Comparison of ENCODE assay signal across 9 cellular contexts in the genomic region with DNA sequence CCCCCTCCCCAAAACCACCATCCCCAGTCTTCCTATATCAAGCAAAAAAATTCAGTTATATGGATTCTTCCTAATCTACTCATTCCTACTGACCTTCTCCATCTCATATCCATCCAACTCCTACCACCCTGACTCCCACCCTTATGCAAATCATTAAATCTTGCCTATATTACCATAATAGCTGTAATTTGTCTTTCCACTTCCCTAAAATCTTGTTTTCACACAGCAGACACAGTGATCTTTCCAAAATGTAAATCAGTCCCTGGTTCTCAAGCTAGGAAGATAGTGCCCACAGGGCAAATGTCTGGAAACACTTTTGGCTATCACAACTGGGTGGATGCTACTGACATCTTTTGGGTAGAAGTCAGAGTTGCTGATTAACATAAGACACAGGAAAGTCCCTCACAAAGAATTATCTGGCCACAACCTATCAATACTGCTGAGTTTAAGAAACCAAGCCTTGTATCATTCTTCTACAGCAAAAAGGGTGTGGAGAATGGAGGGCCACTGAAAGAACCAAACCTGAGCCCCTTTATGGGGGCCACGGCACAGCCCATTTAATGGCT. TPM values are rescaled to one million over a fixed set of nuclear protein-coding genes. Genes with fewer than 3 reads are reported as not detected.
DNase-seq lines count a peak whose midpoint lies in the region; ATAC-seq and TF ChIP-seq lines count a peak whose summit lies in the region.
"Had no signal": no experiment of that assay in that cellular context is flagged by ENCODE, and none has a peak within 500 bp of the region (broad histone marks: within the 10 kb centered on the region; RNA-seq: fewer than 3 reads in every experiment).

No MANE protein-coding gene starts in this region.

- ATAC-seq in left cardiac atrium = no peak
- ATAC-seq in activated CD8-positive, alpha-beta T cell treated with anti-CD3 and anti-CD28 coated beads for 36 hours = peak; percentile 11
- no peak for ATAC-seq in upper lobe of left lung (ENCODE audit: low FRiP score in 2 of 2)

- H3K4me3 Mint-ChIP-seq in activated CD8-positive, alpha-beta T cell treated with anti-CD3 and anti-CD28 coated beads for 36 hours = peak overlapping the region; percentile 81

- H3K9me3 Mint-ChIP-seq in activated CD8-positive, alpha-beta T cell treated with anti-CD3 and anti-CD28 coated beads for 36 hours = no peaks in the 10 kb centered on the region

- H3K4me3 ChIP-seq in left ventricle myocardium inferior (peak overlapping the region; percentile 80), iPS-20b (ENCODE audit: low read length) (peak overlapping the region; percentile 76), upper lobe of left lung (peak overlapping the region in 3 of 4 donors; percentile 64 to 76 (median 66))

- CTCF ChIA-PET in activated CD8-positive, alpha-beta T cell treated with anti-CD3 and anti-CD28 coated beads for 36 hours (lab: Charles Lee) = interaction anchor here (1.6 kb wide), 1 partner anchor 79 kb away, joined by 4 read pairs; no protein-coding TSS in a partner anchor

- POLR2A ChIA-PET in activated CD8-positive, alpha-beta T cell treated with anti-CD3 and anti-CD28 coated beads for 36 hours (lab: Charles Lee) = interaction anchor here (0.6 to 0.7 kb wide), 2 partner anchors 8 to 153 kb away, joined by 3 read pairs; a partner anchor contains a TSS

- intact Hi-C loops in left ventricle myocardium inferior (cut with micrococcal nuclease) = no loop called here
- intact Hi-C loops in left cardiac atrium (cut with DNase I) = no loop called here
- intact Hi-C loops in activated CD8-positive, alpha-beta T cell treated with anti-CD3 and anti-CD28 coated beads for 36 hours (cut with micrococcal nuclease) = loop anchor here (5.0 kb wide), 1 partner anchor 76 kb away; a partner anchor contains a TSS

- peaks cover 54% of the 10 kb centered on the region for H3K4me1 ChIP-seq in left ventricle myocardium inferior
- peaks cover 11% of the 10 kb centered on the region for H3K4me1 ChIP-seq in iPS-20b (ENCODE audit: insufficient read depth, low read length)
- H3K4me1 ChIP-seq in upper lobe of left lung = peaks cover 17 to 39% (median 30%) of the 10 kb centered on the region in 4 donors

- no peaks in the 10 kb centered on the region for H3K27me3 ChIP-seq in left ventricle myocardium inferior (ENCODE audit: low read depth)
- no peaks in the 10 kb centered on the region for H3K27me3 ChIP-seq in iPS-20b (ENCODE audit: insufficient read depth, low read length)
- H3K27me3 ChIP-seq in upper lobe of left lung = no peaks in the 10 kb centered on the region

- H3K36me3 ChIP-seq in left ventricle myocardium inferior (peaks cover 35% of the 10 kb centered on the region), iPS-20b (ENCODE audit: insufficient read depth, low read depth, low read length) (peaks cover 37% of the 10 kb centered on the region), upper lobe of left lung (peaks cover 7 to 24% (median 15%) of the 10 kb centered on the region in 4 donors)

- TF ChIP-seq POLR2A in upper lobe of left lung (IDR thresholded peaks at IDR 0.05) = no peak

- H3K9me3 ChIP-seq in left ventricle myocardium inferior (replicated peaks) = no peaks in the 10 kb centered on the region
- no peaks in the 10 kb centered on the region for H3K9me3 ChIP-seq in iPS-20b (ENCODE audit: insufficient read depth, low read depth, low read length)
- H3K9me3 ChIP-seq in upper lobe of left lung = no peaks in the 10 kb centered on the region

- TF ChIP-seq CTCF in left ventricle myocardium inferior (IDR thresholded peaks at IDR 0.05; ENCODE audit: borderline replicate concordance) = no peak
- no peak for TF ChIP-seq CTCF in activated CD8-positive, alpha-beta T cell treated with anti-CD3 and anti-CD28 coated beads for 36 hours (IDR thresholded peaks at IDR 0.05)
- TF ChIP-seq CTCF in upper lobe of left lung (IDR thresholded peaks at IDR 0.05) = no peak

- H3K27ac Mint-ChIP-seq in activated CD8-positive, alpha-beta T cell treated with anti-CD3 and anti-CD28 coated beads for 36 hours = peak overlapping the region; percentile 89

- peaks cover 53% of the 10 kb centered on the region for H3K4me1 Mint-ChIP-seq in activated CD8-positive, alpha-beta T cell treated with anti-CD3 and anti-CD28 coated beads for 36 hours (ENCODE audit: low read depth)

- WGBS in upper lobe of left lung, 2 donors = 74 to 77% methylated on average over 1 of the region's 1 CpG

- DNase-seq in left ventricle myocardium inferior (no peak), left cardiac atrium (no peak), upper lobe of left lung (no peak), DMS79 treated with DMSO at 0.1 percent for 48 hours (lab: John Stamatoyannopoulos, UW) (no peak), cerebellar nuclear complex (lab: John Stamatoyannopoulos, UW) (no peak), Ammon's horn (ENCODE audit: low spot score) (no peak)
- DNase-seq in activated CD8-positive, alpha-beta T cell treated with anti-CD3 and anti-CD28 coated beads for 36 hours = no peak
- DNase-seq: NCI-H2081 treated with DMSO at 0.1 percent for 48 hours had no signal

- no peak overlapping the region for H3K27ac ChIP-seq in left ventricle myocardium inferior (replicated peaks)
- no peak overlapping the region for H3K27ac ChIP-seq in iPS-20b (ENCODE audit: low read length)
- H3K27ac ChIP-seq in upper lobe of left lung = peak overlapping the region in 3 of 4 donors; percentile 20 to 91 (median 46)

- H3K27me3 Mint-ChIP-seq in activated CD8-positive, alpha-beta T cell treated with anti-CD3 and anti-CD28 coated beads for 36 hours = no peaks in the 10 kb centered on the region

- peaks cover 45% of the 10 kb centered on the region for H3K36me3 Mint-ChIP-seq in activated CD8-positive, alpha-beta T cell treated with anti-CD3 and anti-CD28 coated beads for 36 hours (ENCODE audit: low read depth)

- H3K9ac ChIP-seq in iPS-20b (ENCODE audit: low read depth, low read length) = peak overlapping the region; percentile 93; the same call in 1 of the 2 replicates

- no peak for TF ChIP-seq EP300 in upper lobe of left lung (IDR thresholded peaks at IDR 0.05)

RNA-seq across cellular contexts. Expression of a gene that starts 1.4 kb away (rescaled TPM):
- total RNA-seq in left ventricle myocardium inferior = 28.6 TPM
- 10 to 100 TPM; 24.9 to 37.4 TPM for total RNA-seq in left cardiac atrium
- total RNA-seq in activated CD8-positive, alpha-beta T cell treated with anti-CD3 and anti-CD28 coated beads for 36 hours = 10 to 100 TPM; 47.8 to 49.5 TPM
- 10 to 100 TPM; 23.1 to 31.6 (median 29.6) TPM for total RNA-seq in upper lobe of left lung

RNA-seq across cellular contexts. Expression of a gene that starts 8.4 kb away (rescaled TPM):
- total RNA-seq in left ventricle myocardium inferior (13.1 TPM), left cardiac atrium (10 to 100 TPM in 1 of 2 donors, 1 to 10 TPM in 1; 8.8 to 11.5 TPM), upper lobe of left lung (10 to 100 TPM; 12.1 to 32.5 (median 21.0) TPM)
- 10 to 100 TPM; 19.6 to 20.3 TPM for total RNA-seq in activated CD8-positive, alpha-beta T cell treated with anti-CD3 and anti-CD28 coated beads for 36 hours

RNA-seq across cellular contexts. Expression of a gene that starts 8.6 kb away (rescaled TPM):
- total RNA-seq in left ventricle myocardium inferior = 12.1 TPM
- 10 to 100 TPM; 11.4 to 14.3 TPM for total RNA-seq in left cardiac atrium
- 10 to 100 TPM; 24.9 TPM for total RNA-seq in activated CD8-positive, alpha-beta T cell treated with anti-CD3 and anti-CD28 coated beads for 36 hours
- 100 to 1,000 TPM in 1 of 6 donors, 10 to 100 TPM in 5; 14.1 to 127 (median 28.4) TPM for total RNA-seq in upper lobe of left lung

RNA-seq across cellular contexts. Expression of a gene that starts 8.8 kb away (rescaled TPM):
- total RNA-seq in left ventricle myocardium inferior (73.1 TPM), left cardiac atrium (10 to 100 TPM; 70.3 to 79.3 TPM), upper lobe of left lung (10 to 100 TPM; 30.4 to 92.3 (median 56.7) TPM)
- total RNA-seq in activated CD8-positive, alpha-beta T cell treated with anti-CD3 and anti-CD28 coated beads for 36 hours = 10 to 100 TPM; 72.9 to 73.6 TPM

Comparison
In these comparisons a context has a peak if more than half of its experiments do, and no peak if none do; other contexts are left out.
1. H3K27ac ChIP-seq: peak in upper lobe of left lung (3 of 4); none in left ventricle myocardium inferior (single experiment) and iPS-20b (single experiment).
2. Peak in every context shown above with its lines, with median percentiles within 50 percentile points of each other: H3K4me3 ChIP-seq.